ENCODE assay signal across 1 cellular context in genomic region chr7:150927954-150928340, GRCh38.
TF ChIP-seq lines count a peak whose summit lies in the region.

No MANE protein-coding gene starts in this region.

TF ChIP-seq in K562, 482 proteins besides CTCF, POLR2A, EP300 and RAD21 (continued from another document):
- TF ChIP-seq CREB1 (IDR thresholded peaks at IDR 0.05) = peak; percentile 47; the same call in 1 of the 2 replicates
- TF ChIP-seq CREB1 (CRISPR knock-in tag; IDR thresholded peaks at IDR 0.05) = peak; percentile 11; the same call in 1 of the 2 replicates
- 0 out of 4 replicates have a peak, but pooled peaks of 1 of the 2 experiments have one; percentile 10 for TF ChIP-seq SRF (CRISPR knock-in tag; IDR thresholded peaks at IDR 0.05)
- peak; percentile 85 for TF ChIP-seq NFIC (IDR thresholded peaks at IDR 0.05)
- peak; percentile 28 for TF ChIP-seq TBP (optimal IDR thresholded peaks at IDR 0.05; ENCODE audit: low read depth, low read length)
- TF ChIP-seq EP400 (IDR thresholded peaks at IDR 0.05) = peak; percentile 50; the same call in 1 of the 2 replicates
- TF ChIP-seq CREM (IDR thresholded peaks at IDR 0.05; ENCODE audit: low read depth) = peak; percentile 76
- TF ChIP-seq SP1 (CRISPR knock-in tag; IDR thresholded peaks at IDR 0.05) = 0 out of 2 replicates have a peak, but pooled peaks have one; percentile 49
- TF ChIP-seq ARNT (IDR thresholded peaks at IDR 0.05) = 0 out of 4 replicates have a peak, but pooled peaks of 1 of the 2 experiments have one; percentile 26
- TF ChIP-seq JUN (IDR thresholded peaks at IDR 0.05; ENCODE audit: borderline replicate concordance, low read depth, low read length) = peak; percentile 81
- TF ChIP-seq JUN (CRISPR knock-in tag; IDR thresholded peaks at IDR 0.05; ENCODE audit: borderline replicate concordance) = no peak
- TF ChIP-seq CEBPG (CRISPR knock-in tag; IDR thresholded peaks at IDR 0.05) = peak; percentile 76
- TF ChIP-seq CEBPG (tag; conservative IDR thresholded peaks at IDR 0.05 in 1 of 2, IDR thresholded peaks at IDR 0.05 in 1 of 2) = peak; percentile 59 to 85
- no peak for TF ChIP-seq PBX2 (CRISPR knock-in tag; IDR thresholded peaks at IDR 0.05; ENCODE audit: low read depth)
- 0 out of 2 replicates have a peak, but pooled peaks have one; percentile 11 for TF ChIP-seq PBX2 (tag; conservative IDR thresholded peaks at IDR 0.05; ENCODE audit: low read depth)
- no peak for TF ChIP-seq ATF1 (CRISPR knock-in tag; IDR thresholded peaks at IDR 0.05)
- peak; percentile 83 for TF ChIP-seq ATF1 (tag; IDR thresholded peaks at IDR 0.05)
- TF ChIP-seq, protein P1, sequence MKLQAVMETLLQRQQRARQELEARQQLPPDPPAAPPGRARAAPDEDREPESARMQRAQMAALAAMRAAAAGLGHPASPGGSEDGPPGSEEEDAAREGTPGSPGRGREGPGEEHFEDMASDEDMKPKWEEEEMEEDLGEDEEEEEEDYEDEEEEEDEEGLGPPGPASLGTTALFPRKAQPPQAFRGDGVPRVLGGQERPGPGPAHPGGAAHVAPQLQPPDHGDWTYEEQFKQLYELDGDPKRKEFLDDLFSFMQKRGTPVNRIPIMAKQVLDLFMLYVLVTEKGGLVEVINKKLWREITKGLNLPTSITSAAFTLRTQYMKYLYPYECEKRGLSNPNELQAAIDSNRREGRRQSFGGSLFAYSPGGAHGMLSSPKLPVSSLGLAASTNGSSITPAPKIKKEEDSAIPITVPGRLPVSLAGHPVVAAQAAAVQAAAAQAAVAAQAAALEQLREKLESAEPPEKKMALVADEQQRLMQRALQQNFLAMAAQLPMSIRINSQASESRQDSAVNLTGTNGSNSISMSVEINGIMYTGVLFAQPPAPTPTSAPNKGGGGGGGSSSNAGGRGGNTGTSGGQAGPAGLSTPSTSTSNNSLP (IDR thresholded peaks at IDR 0.05; ENCODE audit: borderline replicate concordance, low read depth, low read length) = peak; percentile 72; the same call in 1 of the 2 replicates
- TF ChIP-seq FOSL1 (tag; conservative IDR thresholded peaks at IDR 0.05) = peak; percentile 65
- TF ChIP-seq CBX3 (IDR thresholded peaks at IDR 0.05; ENCODE audit: borderline replicate concordance in 1 of 2, low read length in 2 of 2) = 0 out of 3 replicates have a peak, but pooled peaks of 1 of the 2 experiments have one; percentile 22
- 0 out of 2 replicates have a peak, but pooled peaks have one; percentile 39 for TF ChIP-seq NBN (IDR thresholded peaks at IDR 0.05; ENCODE audit: low read depth)
- no peak for TF ChIP-seq THAP12 (CRISPR knock-in tag; IDR thresholded peaks at IDR 0.05)
- 0 out of 2 replicates have a peak, but pooled peaks have one; percentile 42 for TF ChIP-seq MBD2 (IDR thresholded peaks at IDR 0.05; ENCODE audit: borderline replicate concordance, low read depth)
- no peak for TF ChIP-seq ZNF644 (tag; IDR thresholded peaks at IDR 0.05; ENCODE audit: low read depth)
- TF ChIP-seq, protein P2, sequence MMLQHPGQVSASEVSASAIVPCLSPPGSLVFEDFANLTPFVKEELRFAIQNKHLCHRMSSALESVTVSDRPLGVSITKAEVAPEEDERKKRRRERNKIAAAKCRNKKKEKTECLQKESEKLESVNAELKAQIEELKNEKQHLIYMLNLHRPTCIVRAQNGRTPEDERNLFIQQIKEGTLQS (IDR thresholded peaks at IDR 0.05) = peak; percentile 95
- TF ChIP-seq, protein P2 (CRISPR knock-in tag; conservative IDR thresholded peaks at IDR 0.05) = peak; percentile 83
- TF ChIP-seq, protein P3, sequence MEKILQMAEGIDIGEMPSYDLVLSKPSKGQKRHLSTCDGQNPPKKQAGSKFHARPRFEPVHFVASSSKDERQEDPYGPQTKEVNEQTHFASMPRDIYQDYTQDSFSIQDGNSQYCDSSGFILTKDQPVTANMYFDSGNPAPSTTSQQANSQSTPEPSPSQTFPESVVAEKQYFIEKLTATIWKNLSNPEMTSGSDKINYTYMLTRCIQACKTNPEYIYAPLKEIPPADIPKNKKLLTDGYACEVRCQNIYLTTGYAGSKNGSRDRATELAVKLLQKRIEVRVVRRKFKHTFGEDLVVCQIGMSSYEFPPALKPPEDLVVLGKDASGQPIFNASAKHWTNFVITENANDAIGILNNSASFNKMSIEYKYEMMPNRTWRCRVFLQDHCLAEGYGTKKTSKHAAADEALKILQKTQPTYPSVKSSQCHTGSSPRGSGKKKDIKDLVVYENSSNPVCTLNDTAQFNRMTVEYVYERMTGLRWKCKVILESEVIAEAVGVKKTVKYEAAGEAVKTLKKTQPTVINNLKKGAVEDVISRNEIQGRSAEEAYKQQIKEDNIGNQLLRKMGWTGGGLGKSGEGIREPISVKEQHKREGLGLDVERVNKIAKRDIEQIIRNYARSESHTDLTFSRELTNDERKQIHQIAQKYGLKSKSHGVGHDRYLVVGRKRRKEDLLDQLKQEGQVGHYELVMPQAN (IDR thresholded peaks at IDR 0.05; ENCODE audit: borderline replicate concordance) = no peak
- 0 out of 2 replicates have a peak, but pooled peaks have one; percentile 6 for TF ChIP-seq RBFOX2 (IDR thresholded peaks at IDR 0.05; ENCODE audit: low read depth, low read length)
- 0 out of 2 replicates have a peak, but pooled peaks have one; percentile 49 for TF ChIP-seq NR2C2 (CRISPR knock-in tag; IDR thresholded peaks at IDR 0.05)
- TF ChIP-seq NR2C2 (tag; IDR thresholded peaks at IDR 0.05) = peak; percentile 76; the same call in 1 of the 2 replicates
TF ChIP-seq in K562: peak in this region for 51.
